ENCODE assay signal across 9 cellular contexts in the genomic region with DNA sequence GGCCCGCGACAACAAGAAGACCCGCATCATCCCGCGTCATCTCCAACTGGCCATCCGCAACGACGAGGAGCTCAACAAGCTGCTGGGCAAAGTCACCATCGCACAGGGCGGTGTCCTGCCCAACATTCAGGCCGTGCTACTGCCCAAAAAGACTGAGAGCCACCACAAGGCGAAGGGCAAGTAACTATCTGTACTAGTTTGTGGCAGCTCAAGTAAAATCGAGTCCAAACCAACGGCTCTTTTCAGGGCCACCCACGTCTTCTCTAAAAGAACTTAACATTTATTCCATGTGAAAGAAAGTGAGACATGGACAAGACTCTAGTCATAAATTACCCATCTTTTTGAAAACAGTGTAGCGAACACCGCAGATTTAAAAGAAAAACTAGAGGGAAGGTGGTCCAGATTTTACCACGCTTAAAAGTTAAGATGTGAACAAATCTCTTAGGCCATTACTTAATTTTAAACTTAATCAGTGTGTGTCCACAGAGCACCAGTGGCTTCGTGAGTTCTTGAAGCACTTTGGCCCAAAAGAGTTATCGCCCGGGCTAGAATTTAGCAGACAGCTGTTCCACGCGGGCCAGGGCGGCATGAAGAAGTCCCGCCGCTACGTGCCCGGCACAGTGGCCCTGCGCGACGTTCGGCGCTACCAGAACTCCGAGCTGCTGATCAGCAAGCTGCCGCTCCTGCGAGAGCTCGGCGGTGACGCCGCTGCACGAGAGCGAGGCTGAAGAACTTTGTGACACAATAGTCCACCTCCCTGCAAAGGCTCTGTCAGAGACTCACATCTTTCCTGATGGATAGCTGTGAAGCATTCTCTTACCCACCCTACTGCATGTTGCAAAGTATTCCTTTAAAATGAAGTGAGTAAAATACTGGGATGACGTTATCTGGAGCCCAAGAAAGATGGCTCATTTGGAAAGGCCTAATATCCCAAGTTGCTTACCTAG.
DNase-seq lines count a peak whose midpoint lies in the region; ATAC-seq, FAIRE-seq and TF ChIP-seq lines count a peak whose summit lies in the region.
"Had no signal": no experiment of that assay in that cellular context is flagged by ENCODE, and none has a peak within 500 bp of the region (broad histone marks: within the 10 kb centered on the region; RNA-seq: fewer than 3 reads in every experiment).

No MANE protein-coding gene starts in this region.

- H3K4me3 Mint-ChIP-seq in CD8-positive, alpha-beta memory T cell = no peak overlapping the region
- H3K4me3 Mint-ChIP-seq in stimulated activated memory B cell treated with anti-CD40 and anti-IgM and Interleukin-4, amounts not matched to agents 10 μg/mL and 1 μg/mL and 100 μg/mL, for 72 hours = no peak overlapping the region

- CTCF ChIA-PET in CD8-positive, alpha-beta memory T cell (lab: Charles Lee) = interaction anchor here (0.6 to 5.5 kb wide), 17 partner anchors 12 to 977 kb away, joined by 3 to 80 read pairs (median 4); a partner anchor contains a TSS

- peak; percentile 51 to 87 (median 71) for DNase-seq in CD8-positive, alpha-beta memory T cell
- DNase-seq in NCI-H2227 treated with DMSO at 0.1 percent for 48 hours (lab: John Stamatoyannopoulos, UW) (peak; percentile 81), dermis blood vessel endothelial cell (peak; percentile 83), lung (ENCODE audit: low spot score) (no peak), urothelium cell line (ENCODE audit: low spot score) (no peak)
- DNase-seq in activated CD4-positive, CD25-positive, alpha-beta regulatory T cell treated with anti-CD3 and anti-CD28 coated beads, Interleukin-2, amount 50 U/mL, for 72 hours = peak; percentile 79

- H3K27me3 Mint-ChIP-seq in CD8-positive, alpha-beta memory T cell = peaks cover 0 to 2% of the 10 kb centered on the region in 2 donors
- H3K27me3 Mint-ChIP-seq in stimulated activated memory B cell treated with anti-CD40 and anti-IgM and Interleukin-4, amounts not matched to agents 10 μg/mL and 1 μg/mL and 100 μg/mL, for 72 hours = no peaks in the 10 kb centered on the region

- H3K36me3 ChIP-seq in CD8-positive, alpha-beta memory T cell (ENCODE audit: insufficient read depth, low read length) = no peaks in the 10 kb centered on the region
- peaks cover 0 to 3% of the 10 kb centered on the region in 2 donors for H3K36me3 ChIP-seq in lung (ENCODE audit: control insufficient read depth in 2 of 2, insufficient read depth in 2 of 2, low read length in 2 of 2)

- peak overlapping the region; percentile 89 for H3K27ac ChIP-seq in CD8-positive, alpha-beta memory T cell (ENCODE audit: low read depth, low read length)
- peak overlapping the region; percentile 80 to 88 for H3K27ac ChIP-seq in lung (ENCODE audit: low read depth in 1 of 2, low read length in 1 of 2)

- peaks cover 0 to 2% (median 0%) of the 10 kb centered on the region in 3 donors for H3K36me3 Mint-ChIP-seq in CD8-positive, alpha-beta memory T cell
- peaks cover 14% of the 10 kb centered on the region for H3K36me3 Mint-ChIP-seq in stimulated activated memory B cell treated with anti-CD40 and anti-IgM and Interleukin-4, amounts not matched to agents 10 μg/mL and 1 μg/mL and 100 μg/mL, for 72 hours

- no peak overlapping the region for H3K27ac Mint-ChIP-seq in CD8-positive, alpha-beta memory T cell
- H3K27ac Mint-ChIP-seq in stimulated activated memory B cell treated with anti-CD40 and anti-IgM and Interleukin-4, amounts not matched to agents 10 μg/mL and 1 μg/mL and 100 μg/mL, for 72 hours = no peak overlapping the region
- H3K27ac Mint-ChIP-seq: T-helper 1 cell treated with Interleukin-12 subunit alpha and Interleukin-12 subunit beta and Interleukin-4 antibody, amounts not matched to agents 30 μg/mL and 1 μg/mL, for 36 hours had no signal

- no peak for FAIRE-seq in urothelium cell line (lab: Jason Lieb, UNC)

- WGBS in lung, 2 donors = 7 to 13% methylated on average over 43 of the region's 43 CpGs

- H3K4me3 ChIP-seq in CD8-positive, alpha-beta memory T cell (ENCODE audit: low read length) = peak overlapping the region; percentile 64
- peak overlapping the region; percentile 29 for H3K4me3 ChIP-seq in lung

- H3K27me3 ChIP-seq in CD8-positive, alpha-beta memory T cell (ENCODE audit: insufficient read depth, low read length, poor library complexity, severe bottlenecking) = no peaks in the 10 kb centered on the region
- no peaks in the 10 kb centered on the region for H3K27me3 ChIP-seq in lung (ENCODE audit: control insufficient read depth, insufficient read depth)

- H3K4me1 Mint-ChIP-seq in CD8-positive, alpha-beta memory T cell = peaks cover 14 to 28% (median 21%) of the 10 kb centered on the region in 3 donors
- H3K4me1 Mint-ChIP-seq in stimulated activated memory B cell treated with anti-CD40 and anti-IgM and Interleukin-4, amounts not matched to agents 10 μg/mL and 1 μg/mL and 100 μg/mL, for 72 hours = peaks cover 23% of the 10 kb centered on the region

- TF ChIP-seq CTCF in lung (IDR thresholded peaks at IDR 0.05; ENCODE audit: control extremely low read depth, extremely low read depth) = no peak

- H3K9me3 Mint-ChIP-seq in CD8-positive, alpha-beta memory T cell = no peaks in the 10 kb centered on the region
- no peaks in the 10 kb centered on the region for H3K9me3 Mint-ChIP-seq in stimulated activated memory B cell treated with anti-CD40 and anti-IgM and Interleukin-4, amounts not matched to agents 10 μg/mL and 1 μg/mL and 100 μg/mL, for 72 hours
- H3K9me3 Mint-ChIP-seq: T-helper 1 cell treated with Interleukin-12 subunit alpha and Interleukin-12 subunit beta and Interleukin-4 antibody, amounts not matched to agents 30 μg/mL and 1 μg/mL, for 36 hours had no signal

- POLR2A ChIA-PET in CD8-positive, alpha-beta memory T cell (lab: Charles Lee) = interaction anchor here (0.6 to 6.0 kb wide), 27 partner anchors 12 to 1113 kb away, joined by 3 to 231 read pairs (median 9); a partner anchor contains a TSS

- peaks cover 26% of the 10 kb centered on the region for H3K4me1 ChIP-seq in CD8-positive, alpha-beta memory T cell (ENCODE audit: insufficient read depth, low read length)
- H3K4me1 ChIP-seq in lung (ENCODE audit: control insufficient read depth in 2 of 2, insufficient read depth in 2 of 2, low read length in 2 of 2) = peaks cover 5% of the 10 kb centered on the region in 2 donors

- no peaks in the 10 kb centered on the region for H3K9me3 ChIP-seq in CD8-positive, alpha-beta memory T cell (ENCODE audit: low read length)
- H3K9me3 ChIP-seq in lung (ENCODE audit: control insufficient read depth in 2 of 2, insufficient read depth in 1 of 2, low read length in 1 of 2) = no peaks in the 10 kb centered on the region

- ATAC-seq in GM21737 (IDR thresholded peaks at IDR 0.05; ENCODE audit: unreplicated experiment) = peak; percentile 20
- ATAC-seq in lung (ENCODE audit: insufficient read depth, low FRiP score) = peak; percentile 5
- ATAC-seq in stimulated activated memory B cell treated with anti-CD40 and anti-IgM and Interleukin-4, amounts not matched to agents 10 μg/mL and 1 μg/mL and 100 μg/mL, for 72 hours = peak; percentile 58

Comparison
In these comparisons a context has a peak if more than half of its experiments do, and no peak if none do; other contexts are left out.
1. DNase-seq: peak in CD8-positive, alpha-beta memory T cell (5 of 5), NCI-H2227 treated with DMSO at 0.1 percent for 48 hours (single experiment), activated CD4-positive, CD25-positive, alpha-beta regulatory T cell treated with anti-CD3 and anti-CD28 coated beads, Interleukin-2, amount 50 U/mL, for 72 hours (single experiment) and dermis blood vessel endothelial cell (single experiment); none in lung (single experiment) and urothelium cell line (single experiment).
2. ATAC-seq: peak in every context shown above with its lines; median percentile 58 in stimulated activated memory B cell treated with anti-CD40 and anti-IgM and Interleukin-4, amounts not matched to agents 10 μg/mL and 1 μg/mL and 100 μg/mL, for 72 hours; 20 in GM21737; 5 in lung.